Comparison of ENCODE assay signal across 8 cellular contexts in the genomic region with DNA sequence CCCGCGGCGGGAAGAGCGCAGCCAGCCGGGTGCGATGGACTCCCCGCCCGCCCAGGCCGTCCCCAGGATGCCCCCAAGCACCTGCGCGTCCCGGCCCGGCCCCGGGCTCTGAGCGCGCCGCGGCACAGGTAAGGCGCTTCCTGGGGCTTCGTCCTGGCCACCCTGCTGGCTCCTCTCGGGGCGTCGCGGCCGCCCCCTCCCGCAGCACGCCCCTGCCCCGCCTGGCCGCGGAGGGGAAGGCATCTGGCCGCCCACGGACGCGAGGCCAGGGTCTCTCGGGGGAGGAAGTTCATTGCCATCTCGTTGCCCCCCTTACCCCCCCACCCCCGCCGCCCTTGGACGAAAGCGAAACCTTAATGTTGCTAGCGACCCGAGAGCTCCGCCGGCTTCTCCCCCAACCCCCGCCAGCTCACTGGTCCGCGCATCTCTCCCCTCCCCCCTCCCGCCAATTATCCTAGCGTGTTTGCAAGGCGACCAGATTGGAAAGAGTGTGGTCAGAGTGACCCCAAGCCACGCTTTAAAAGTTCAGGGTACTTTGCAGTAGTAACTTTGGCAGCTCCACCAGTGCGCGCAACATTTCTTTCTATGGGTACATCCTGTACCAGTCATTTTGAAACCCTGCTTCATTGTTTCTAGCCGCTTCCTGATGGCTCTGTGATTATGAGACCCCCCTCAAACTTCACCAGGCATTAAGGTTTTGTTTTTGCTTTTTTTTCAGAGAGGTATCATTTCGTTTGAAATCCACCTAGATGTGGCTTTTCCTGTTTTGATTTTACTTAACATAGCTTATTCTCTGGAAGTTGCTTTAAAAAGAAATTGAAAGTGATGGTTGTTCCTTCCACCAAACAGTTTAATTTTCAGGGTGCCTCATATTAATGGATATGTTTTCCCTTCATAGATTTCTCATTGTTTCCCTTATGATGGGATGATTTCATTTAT. TPM values are rescaled to one million over a fixed set of nuclear protein-coding genes. Genes with fewer than 3 reads are reported as not detected.
DNase-seq lines count a peak whose midpoint lies in the region; ATAC-seq and TF ChIP-seq lines count a peak whose summit lies in the region.

No MANE protein-coding gene starts in this region.

- dilution Hi-C loops in IMR-90 (cut with HindIII; ENCODE audit: low sequenced_read_pairs, unreplicated experiment): no loop called here

- no peak overlapping the region for H3K4ac ChIP-seq in IMR-90 (ENCODE audit: low read depth, low read length)
- no peak overlapping the region for H3K4ac ChIP-seq in mesenchymal stem cell (ENCODE audit: low read depth in 1 of 2, low read length in 2 of 2)

- H3K14ac ChIP-seq in IMR-90 (replicated peaks; ENCODE audit: low read depth, low read length): no peak overlapping the region
- no peak overlapping the region for H3K14ac ChIP-seq in mesenchymal stem cell (ENCODE audit: low read length in 2 of 2)

- no peaks in the 10 kb centered on the region for H3K79me1 ChIP-seq in IMR-90 (ENCODE audit: low read depth in 1 of 2, low read length in 2 of 2)
- no peaks in the 10 kb centered on the region for H3K79me1 ChIP-seq in mesenchymal stem cell (replicated peaks; ENCODE audit: low read length, poor library complexity, severe bottlenecking)

- H3K27me3 ChIP-seq in IMR-90 (ENCODE audit: control insufficient read depth, insufficient read depth, low read length) (peaks cover 56% of the 10 kb centered on the region), colonic mucosa (no peaks in the 10 kb centered on the region), mesenchymal stem cell (ENCODE audit: control insufficient read depth in 1 of 2, insufficient read depth in 1 of 2, low read length in 2 of 2) (peaks cover 62 to 72% of the 10 kb centered on the region in 2 experiments)

- no peak overlapping the region for H2AK5ac ChIP-seq in IMR-90 (ENCODE audit: low read depth, low read length)
- no peak overlapping the region for H2AK5ac ChIP-seq in mesenchymal stem cell (ENCODE audit: low read length, severe bottlenecking)

- H3K9me3 ChIP-seq in IMR-90 (ENCODE audit: control insufficient read depth, insufficient read depth, low read length): no peaks in the 10 kb centered on the region
- no peaks in the 10 kb centered on the region for H3K9me3 ChIP-seq in colonic mucosa
- no peaks in the 10 kb centered on the region for H3K9me3 ChIP-seq in mesenchymal stem cell (ENCODE audit: control insufficient read depth, low read length)

- no TSS peak for BruUV-seq in IMR-90 (replicated peaks; lab: Mats Ljungman, UMichigan)

- POLR2A ChIA-PET in IMR-90 (lab: Charles Lee; ENCODE audit: unreplicated experiment): no interaction called here

- no peak for TF ChIP-seq RAD21 in IMR-90 (IDR thresholded peaks at IDR 0.05; ENCODE audit: low read length)

- no peak overlapping the region for H4K5ac ChIP-seq in IMR-90 (ENCODE audit: low read depth, low read length)

- H4K91ac ChIP-seq in IMR-90 (ENCODE audit: insufficient read depth, low read depth, low read length): no peak overlapping the region
- H4K91ac ChIP-seq in mesenchymal stem cell (ENCODE audit: low read length): no peak overlapping the region

- H2BK120ac ChIP-seq in IMR-90 (ENCODE audit: low read depth, low read length): no peak overlapping the region
- H2BK120ac ChIP-seq in mesenchymal stem cell (ENCODE audit: low read depth, low read length): no peak overlapping the region

- no peak overlapping the region for H3K56ac ChIP-seq in IMR-90 (ENCODE audit: extremely low read depth, insufficient read depth, low read length)

- H4K8ac ChIP-seq in IMR-90 (ENCODE audit: low read depth in 2 of 2, low read length in 2 of 2): no peak overlapping the region
- H4K8ac ChIP-seq in mesenchymal stem cell (ENCODE audit: low read length): no peak overlapping the region

- H3K9ac ChIP-seq in IMR-90 (ENCODE audit: low read depth, low read length) (no peak overlapping the region), colonic mucosa (ENCODE audit: low read depth in 2 of 2, low read length in 2 of 2) (peak overlapping the region; percentile 79 to 80), mesenchymal stem cell (ENCODE audit: low read length) (peak overlapping the region; percentile 30)

- H3K18ac ChIP-seq in IMR-90 (ENCODE audit: low read depth, low read length) (no peak overlapping the region), mesenchymal stem cell (ENCODE audit: low read depth in 1 of 2, low read length in 2 of 2) (no peak overlapping the region)

- DNase-seq in ELR (ENCODE audit: low read depth): peak; percentile 24
- DNase-seq in IMR-90: peak; percentile 4
- peak; percentile 45 for DNase-seq in colonic mucosa
- peak; percentile 14 for DNase-seq in mesenchymal stem cell
- DNase-seq in stimulated activated CD8-positive, alpha-beta memory T cell treated with anti-CD3 and anti-CD28 coated beads, Interleukin-15, amount 100 ng/mL, for 4 hours (ENCODE audit: low read depth in 2 of 2): peak; percentile 54 to 55
- DNase-seq in DMS153 (lab: John Stamatoyannopoulos, UW): no peak

- no CpG with 5 or more reads among the region's 55 CpGs for WGBS in IMR-90 (ENCODE audit: extremely low coverage in 2 of 2, insufficient read length in 1 of 2), 2 experiments
- WGBS in mesenchymal stem cell: 2% methylated on average over 49 of the region's 55 CpGs

- no peak overlapping the region for H2BK15ac ChIP-seq in IMR-90 (ENCODE audit: low read depth, low read length)
- H2BK15ac ChIP-seq in mesenchymal stem cell (ENCODE audit: low read depth, poor library complexity, severe bottlenecking): no peak overlapping the region

- H3K23ac ChIP-seq in IMR-90 (ENCODE audit: low read depth, low read length): no peak overlapping the region
- no peak overlapping the region for H3K23ac ChIP-seq in mesenchymal stem cell (ENCODE audit: low read length in 2 of 2)

- H2AK9ac ChIP-seq in IMR-90 (replicated peaks; ENCODE audit: low read depth, low read length, poor library complexity): no peak overlapping the region

- no peak overlapping the region for H2BK5ac ChIP-seq in IMR-90 (ENCODE audit: low read depth, low read length, poor library complexity, severe bottlenecking)
- H2BK5ac ChIP-seq in mesenchymal stem cell (ENCODE audit: low read depth, low read length, poor library complexity, severe bottlenecking): no peak overlapping the region

- intact Hi-C loops in IMR-90 (cut with micrococcal nuclease): no loop called here
- intact Hi-C loops in colonic mucosa (cut with DNase I): no loop called here

- in situ Hi-C loops in IMR-90 (cut with MboI; ENCODE audit: low sequenced_read_pairs): no loop called here

- H3K4me2 ChIP-seq in IMR-90 (ENCODE audit: low read depth, low read length) (peak overlapping the region; percentile 86), mesenchymal stem cell (ENCODE audit: low read length, poor library complexity, severe bottlenecking) (peak overlapping the region; percentile 96)

- no peaks in the 10 kb centered on the region; the same call in 1 of the 2 replicates for H4K20me1 ChIP-seq in IMR-90 (ENCODE audit: insufficient read depth, low read length)

- no peaks in the 10 kb centered on the region; the same call in 1 of the 2 replicates for H3K4me1 ChIP-seq in IMR-90 (ENCODE audit: control insufficient read depth, insufficient read depth, low read length)
- H3K4me1 ChIP-seq in colonic mucosa: no peaks in the 10 kb centered on the region
- H3K4me1 ChIP-seq in mesenchymal stem cell (ENCODE audit: control insufficient read depth, insufficient read depth, low read depth, low read length): peaks cover 16% of the 10 kb centered on the region

- H3K27ac ChIP-seq in IMR-90 (ENCODE audit: insufficient read depth, low read length): no peak overlapping the region
- peak overlapping the region; percentile 80 for H3K27ac ChIP-seq in colonic mucosa
- H3K27ac ChIP-seq in mesenchymal stem cell (ENCODE audit: low read length, poor library complexity, severe bottlenecking): no peak overlapping the region

- H3K4me3 ChIP-seq in IMR-90 (ENCODE audit: insufficient read depth, low read depth, low read length) (peak overlapping the region; percentile 64), colonic mucosa (peak overlapping the region; percentile 94), mesenchymal stem cell (ENCODE audit: insufficient read depth in 1 of 2, low read depth in 1 of 2, low read length in 2 of 2) (peak overlapping the region; percentile 71 to 76)

- H2AFZ ChIP-seq in IMR-90 (replicated peaks; ENCODE audit: low read length, poor library complexity) (peak overlapping the region; percentile 87), mesenchymal stem cell (ENCODE audit: low read depth, low read length) (peak overlapping the region; percentile 51)

- H3K9me1 ChIP-seq in IMR-90 (ENCODE audit: insufficient read depth, low read length): no peaks in the 10 kb centered on the region

- TF ChIP-seq CTCF in IMR-90 (conservative IDR thresholded peaks at IDR 0.05; ENCODE audit: low read depth, low read length): no peak
- TF ChIP-seq CTCF in colonic mucosa (IDR thresholded peaks at IDR 0.05): no peak

- no peak for TF ChIP-seq POLR2A in IMR-90 (IDR thresholded peaks at IDR 0.05; ENCODE audit: low read depth, low read length)

- CTCF ChIA-PET in IMR-90 (lab: Yijun Ruan, JAX): interaction anchor here (1.1 kb wide), 1 partner anchor 288 kb away, joined by 3 read pairs; no protein-coding TSS in a partner anchor

- no peak overlapping the region for H2BK12ac ChIP-seq in mesenchymal stem cell (ENCODE audit: low read length in 2 of 2)

- H2BK20ac ChIP-seq in IMR-90 (ENCODE audit: low read depth, low read length): no peak overlapping the region

- H3K36me3 ChIP-seq in IMR-90 (ENCODE audit: control insufficient read depth, insufficient read depth, low read length) (no peaks in the 10 kb centered on the region), colonic mucosa (no peaks in the 10 kb centered on the region), mesenchymal stem cell (ENCODE audit: control insufficient read depth in 1 of 2, insufficient read depth in 2 of 2, low read depth in 1 of 2, low read length in 2 of 2) (no peaks in the 10 kb centered on the region)

- peak; percentile 52 for ATAC-seq in GM21526 (IDR thresholded peaks at IDR 0.05; ENCODE audit: low FRiP score, unreplicated experiment)
- peak; percentile 18; the same call in 1 of the 2 replicates for ATAC-seq in IMR-90 (ENCODE audit: low read depth)
- ATAC-seq in activated CD4-positive, CD25-positive, alpha-beta regulatory T cell treated with anti-CD3 and anti-CD28 coated beads, Interleukin-2, amount 50 U/mL, for 24 hours: peak; percentile 72 to 74

TF ChIP-seq in IMR-90, 13 proteins besides CTCF, POLR2A, EP300 and RAD21 (continues in another document):
- no peak for TF ChIP-seq MAZ (IDR thresholded peaks at IDR 0.05; ENCODE audit: borderline replicate concordance, low read depth, low read length)
- TF ChIP-seq NFE2L2 (IDR thresholded peaks at IDR 0.05; ENCODE audit: low read depth, low read length): no peak
- TF ChIP-seq CEBPB (IDR thresholded peaks at IDR 0.05; ENCODE audit: low read depth, low read length): no peak
- no peak for TF ChIP-seq RCOR1 (IDR thresholded peaks at IDR 0.05; ENCODE audit: insufficient replicate concordance, low read length)
- no peak for TF ChIP-seq RFX5 (IDR thresholded peaks at IDR 0.05; ENCODE audit: low read depth, low read length)

RNA-seq across cellular contexts. Expression of a gene that starts 0.6 kb away (rescaled TPM):
- total RNA-seq in IMR-90 (2012; rRNA removed) (90.3 and 104 TPM in 2 replicates), colonic mucosa (10 to 100 TPM; 55.3 to 77.4 TPM)
- 37.0 and 42.4 TPM in 2 replicates for polyA plus RNA-seq in IMR-90 (2012; rRNA removed)
- 33.9 and 44.1 TPM in 2 replicates for polyA plus RNA-seq in IMR-90 (2012; cell fraction: cytosol; rRNA removed)
- polyA plus RNA-seq in IMR-90 (2012; cell fraction: nucleus; rRNA removed; ENCODE audit: low replicate concordance): 27.6 and 51.4 TPM in 2 replicates
- polyA plus RNA-seq in mesenchymal stem cell (2013, experiment 1 of 2): 48.0 TPM
- 48.1 TPM for polyA plus RNA-seq in mesenchymal stem cell (2013, experiment 2 of 2)

Comparison
In these comparisons a context has a peak if more than half of its experiments do, and no peak if none do; other contexts are left out.
1. ATAC-seq: peak in every context shown above with its lines; median percentile 73 in activated CD4-positive, CD25-positive, alpha-beta regulatory T cell treated with anti-CD3 and anti-CD28 coated beads, Interleukin-2, amount 50 U/mL, for 24 hours; 52 in GM21526; 18 in IMR-90.